9 cellular contexts compared by ENCODE assay signal in genomic region chr3:42179110-42179725, GRCh38.
A peak's percentile ranks its signal among the peaks of the same experiment; 100 is the strongest.
DNase-seq lines count a peak whose midpoint lies in the region; FAIRE-seq and TF ChIP-seq lines count a peak whose summit lies in the region.
"Had no signal": no experiment of that assay in that cellular context is flagged by ENCODE, and none has a peak within 500 bp of the region (broad histone marks: within the 10 kb centered on the region; RNA-seq: fewer than 3 reads in every experiment).

No MANE protein-coding gene starts in this region.

- no peak for FAIRE-seq in HTR-8/SVneo (lab: Jason Lieb, UNC)
- FAIRE-seq: endometrium had no signal

- no peaks in the 10 kb centered on the region for H3K9me3 Mint-ChIP-seq in stimulated activated naive CD8-positive, alpha-beta T cell treated with anti-CD3 and anti-CD28 coated beads, Interleukin-15, Interleukin-2, amounts not matched to agents 100 ng/mL and 50 ng/mL, for 24 hours

- no peaks in the 10 kb centered on the region for H3K27me3 Mint-ChIP-seq in stimulated activated naive CD8-positive, alpha-beta T cell treated with anti-CD3 and anti-CD28 coated beads, Interleukin-15, Interleukin-2, amounts not matched to agents 100 ng/mL and 50 ng/mL, for 24 hours

- no peak overlapping the region for H3K4me3 Mint-ChIP-seq in stimulated activated naive CD8-positive, alpha-beta T cell treated with anti-CD3 and anti-CD28 coated beads, Interleukin-15, Interleukin-2, amounts not matched to agents 100 ng/mL and 50 ng/mL, for 24 hours

- no peak for TF ChIP-seq CTCF in AG10803 (conservative IDR thresholded peaks at IDR 0.05; ENCODE audit: low read length)
- TF ChIP-seq CTCF in astrocyte of the spinal cord (IDR thresholded peaks at IDR 0.05; ENCODE audit: low read depth, low read length), result no peak

- H3K4me3 ChIP-seq in AG10803 (ENCODE audit: low read length) (no peak overlapping the region), astrocyte of the spinal cord (ENCODE audit: low read depth, low read length) (no peak overlapping the region)

- peaks cover 14% of the 10 kb centered on the region for H3K36me3 Mint-ChIP-seq in stimulated activated naive CD8-positive, alpha-beta T cell treated with anti-CD3 and anti-CD28 coated beads, Interleukin-15, Interleukin-2, amounts not matched to agents 100 ng/mL and 50 ng/mL, for 24 hours (ENCODE audit: low read depth)

- in situ Hi-C loops in astrocyte of the spinal cord (cut with HindIII; ENCODE audit: low sequenced_read_pairs), result no loop called here

- DNase-seq in AG10803 (ENCODE audit: low read depth) (peak; percentile 77), HTR-8/SVneo (ENCODE audit: insufficient read length, low spot score) (peak; percentile 78), astrocyte of the spinal cord (ENCODE audit: low read depth, low spot score) (peak; percentile 91), iPS-NIHi11 (ENCODE audit: low spot score) (peak; percentile 64), GM19238 (ENCODE audit: insufficient read length, low spot score) (no peak), SIG-M5 (lab: John Stamatoyannopoulos, UW) (no peak), NCI-H146 treated with DMSO at 0.1 percent for 48 hours (lab: John Stamatoyannopoulos, UW; ENCODE audit: unreplicated experiment) (no peak)

- peak overlapping the region; percentile 15 for H3K27ac Mint-ChIP-seq in stimulated activated naive CD8-positive, alpha-beta T cell treated with anti-CD3 and anti-CD28 coated beads, Interleukin-15, Interleukin-2, amounts not matched to agents 100 ng/mL and 50 ng/mL, for 24 hours

- peaks cover 9% of the 10 kb centered on the region for H3K4me1 Mint-ChIP-seq in stimulated activated naive CD8-positive, alpha-beta T cell treated with anti-CD3 and anti-CD28 coated beads, Interleukin-15, Interleukin-2, amounts not matched to agents 100 ng/mL and 50 ng/mL, for 24 hours (ENCODE audit: low read depth)

Comparison
In these comparisons a context has a peak if more than half of its experiments do, and no peak if none do; other contexts are left out.
1. DNase-seq: peak in AG10803 (single experiment), HTR-8/SVneo (single experiment), astrocyte of the spinal cord (single experiment) and iPS-NIHi11 (single experiment); none in GM19238 (single experiment), SIG-M5 (single experiment) and NCI-H146 treated with DMSO at 0.1 percent for 48 hours (single experiment).